In the genomic region with DNA sequence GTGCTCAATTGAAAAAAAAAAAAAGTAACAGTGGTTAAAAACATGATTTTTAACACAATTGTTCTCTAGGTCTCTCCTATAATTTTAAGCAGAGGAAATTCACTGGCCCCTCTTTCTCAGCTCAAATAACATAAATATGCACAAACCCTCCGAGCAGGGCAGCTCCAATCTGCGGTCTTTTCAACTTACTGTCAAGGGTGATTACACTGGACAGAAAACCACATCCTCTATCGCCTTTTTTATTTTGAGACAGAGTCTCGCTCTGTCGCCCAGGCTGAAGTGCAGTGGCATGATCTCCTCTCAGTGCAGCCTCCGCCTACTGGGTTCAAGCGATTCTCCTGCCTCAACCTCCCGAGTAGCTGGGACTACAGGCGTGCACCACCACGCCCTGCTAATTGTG, we compare ENCODE assay signal across 12 cellular contexts. TPM values are rescaled to one million over a fixed set of nuclear protein-coding genes. Genes with fewer than 3 reads are reported as not detected.
DNase-seq lines count a peak whose midpoint lies in the region; ATAC-seq and TF ChIP-seq lines count a peak whose summit lies in the region.
"Had no signal": no experiment of that assay in that cellular context is flagged by ENCODE, and none has a peak within 500 bp of the region (broad histone marks: within the 10 kb centered on the region; RNA-seq: fewer than 3 reads in every experiment).

No MANE protein-coding gene starts in this region.

- ATAC-seq in GM18511 (IDR thresholded peaks at IDR 0.05; ENCODE audit: unreplicated experiment) (peak; percentile 83), GM21529 (IDR thresholded peaks at IDR 0.05; ENCODE audit: unreplicated experiment) (peak; percentile 88), HG03442 (IDR thresholded peaks at IDR 0.05; ENCODE audit: unreplicated experiment) (peak; percentile 72), gastroesophageal sphincter (no peak)
- peak; percentile 80 for ATAC-seq in effector memory CD8-positive, alpha-beta T cell (replicated peaks)
- ATAC-seq: stimulated activated naive CD8-positive, alpha-beta T cell treated with anti-CD3 and anti-CD28 coated beads, Interleukin-15, Interleukin-2, amounts not matched to agents 100 U/mL and 50 U/mL, for 24 hours had no signal

- no peaks in the 10 kb centered on the region for H3K36me3 Mint-ChIP-seq in effector memory CD8-positive, alpha-beta T cell (ENCODE audit: insufficient read depth)
- no peaks in the 10 kb centered on the region for H3K36me3 Mint-ChIP-seq in mesothelial cell of epicardium

- no peak overlapping the region for H3K27ac ChIP-seq in hepatocyte
- H3K27ac ChIP-seq in gastroesophageal sphincter, result no peak overlapping the region

- H3K27ac Mint-ChIP-seq in effector memory CD8-positive, alpha-beta T cell, result peak overlapping the region; percentile 18 to 28
- no peak overlapping the region for H3K27ac Mint-ChIP-seq in mesothelial cell of epicardium

- no peaks in the 10 kb centered on the region for H3K79me2 ChIP-seq in hepatocyte

- peaks cover 4 to 9% of the 10 kb centered on the region in 2 donors for H3K4me1 Mint-ChIP-seq in effector memory CD8-positive, alpha-beta T cell (ENCODE audit: low read depth in 2 of 2)
- H3K4me1 Mint-ChIP-seq in mesothelial cell of epicardium, result peaks cover 11% of the 10 kb centered on the region

- H4K20me1 ChIP-seq in hepatocyte (ENCODE audit: insufficient read depth, poor library complexity, severe bottlenecking), result no peaks in the 10 kb centered on the region

- 91% methylated on average over 10 of the region's 10 CpGs for WGBS in hepatocyte (ENCODE audit: low lambda C conversion rate, missing lambda C conversion rate)
- WGBS in gastroesophageal sphincter (ENCODE audit: low coverage in 1 of 2), 2 donors, result 80% methylated on average over 7 to 10 of the region's 10 CpGs

- TF ChIP-seq POLR2A in gastroesophageal sphincter (IDR thresholded peaks at IDR 0.05), result no peak

- DNase-seq in effector memory CD8-positive, alpha-beta T cell, result no peak
- DNase-seq in hepatocyte (ENCODE audit: low spot score) (no peak), superior temporal gyrus (ENCODE audit: extremely low spot score) (no peak), mesothelial cell of epicardium (ENCODE audit: low spot score in 2 of 2, unreplicated experiment in 2 of 2) (no peak)
- DNase-seq: stimulated activated naive CD8-positive, alpha-beta T cell treated with anti-CD3 and anti-CD28 coated beads, Interleukin-15, Interleukin-2, amounts not matched to agents 100 U/mL and 50 U/mL, for 24 hours had no signal

- H3K27me3 ChIP-seq in hepatocyte, result no peaks in the 10 kb centered on the region
- no peaks in the 10 kb centered on the region for H3K27me3 ChIP-seq in gastroesophageal sphincter

- H3K4me3 ChIP-seq in hepatocyte, result no peak overlapping the region
- H3K4me3 ChIP-seq in gastroesophageal sphincter, result no peak overlapping the region
- H3K4me3 ChIP-seq: lung, smooth muscle cell had no signal

- no peak overlapping the region for H3K4me3 Mint-ChIP-seq in effector memory CD8-positive, alpha-beta T cell
- no peak overlapping the region for H3K4me3 Mint-ChIP-seq in mesothelial cell of epicardium

- peaks cover 0 to 7% of the 10 kb centered on the region in 2 donors for H3K27me3 Mint-ChIP-seq in effector memory CD8-positive, alpha-beta T cell
- no peaks in the 10 kb centered on the region for H3K27me3 Mint-ChIP-seq in mesothelial cell of epicardium (ENCODE audit: low read depth)

- TF ChIP-seq CTCF in hepatocyte (IDR thresholded peaks at IDR 0.05; ENCODE audit: poor library complexity) (no peak), gastroesophageal sphincter (IDR thresholded peaks at IDR 0.05) (no peak), mesothelial cell of epicardium (IDR thresholded peaks at IDR 0.05; ENCODE audit: unreplicated experiment) (no peak)

- H3K9me3 ChIP-seq in hepatocyte (ENCODE audit: low read depth), result no peaks in the 10 kb centered on the region
- no peaks in the 10 kb centered on the region for H3K9me3 ChIP-seq in gastroesophageal sphincter

- H2AFZ ChIP-seq in hepatocyte, result no peak overlapping the region

- no peaks in the 10 kb centered on the region for H3K9me3 Mint-ChIP-seq in effector memory CD8-positive, alpha-beta T cell
- H3K9me3 Mint-ChIP-seq in mesothelial cell of epicardium, result no peaks in the 10 kb centered on the region

- H3K36me3 ChIP-seq in hepatocyte (replicated peaks; ENCODE audit: insufficient read depth, low read depth) (no peaks in the 10 kb centered on the region), gastroesophageal sphincter (no peaks in the 10 kb centered on the region)

- H3K4me2 ChIP-seq in hepatocyte, result no peak overlapping the region
- H3K4me2 ChIP-seq: smooth muscle cell had no signal

- H3K4me1 ChIP-seq in hepatocyte (ENCODE audit: insufficient read depth) (no peaks in the 10 kb centered on the region), gastroesophageal sphincter (peaks cover 0 to 10% (median 2%) of the 10 kb centered on the region in 3 donors)

- H3K9me2 ChIP-seq in hepatocyte (replicated peaks; ENCODE audit: insufficient read depth), result no peaks in the 10 kb centered on the region

- no peak for TF ChIP-seq EP300 in gastroesophageal sphincter (IDR thresholded peaks at IDR 0.05)

RNA-seq across cellular contexts. Expression of gene GABARAPL1, which starts 16.5 kb away (rescaled TPM):
- total RNA-seq in hepatocyte, result 77.9 and 93.5 TPM in 2 replicates
- polyA plus RNA-seq in hepatocyte, result 77.7 and 101 TPM in 2 replicates
- total RNA-seq in gastroesophageal sphincter, result 100 to 1,000 TPM; 122 to 269 (median 193) TPM
- total RNA-seq in mesothelial cell of epicardium, result 100 to 105 TPM (median 104 TPM) in 3 replicates

RNA-seq across cellular contexts. Expression of gene TMEM52B, which starts 17.4 kb away (rescaled TPM):
- total RNA-seq in hepatocyte (0.03 TPM in 1 of 2 replicates, not detected in the other), gastroesophageal sphincter (1 to 10 TPM in 1 of 4 donors, not detected in 3; 1.2 TPM), mesothelial cell of epicardium (0.97 to 1.6 TPM (median 1.1 TPM) in 3 replicates)
- 1.0 and 1.8 TPM in 2 replicates for polyA plus RNA-seq in hepatocyte
- total RNA-seq: MCF 10A had no signal

RNA-seq across cellular contexts. Expression of gene OLR1, which starts 24.3 kb away (rescaled TPM):
- total RNA-seq in hepatocyte (7.3 and 15.1 TPM in 2 replicates), gastroesophageal sphincter (1 to 10 TPM in 2 of 4 donors, under 1 TPM in 1, not detected in 1; 0.39 to 6.5 (median 5.5) TPM), mesothelial cell of epicardium (1.3 to 1.7 TPM (median 1.4 TPM) in 3 replicates)
- 6.4 and 20.8 TPM in 2 replicates for polyA plus RNA-seq in hepatocyte
- total RNA-seq: MCF 10A had no signal
